In the genomic region with DNA sequence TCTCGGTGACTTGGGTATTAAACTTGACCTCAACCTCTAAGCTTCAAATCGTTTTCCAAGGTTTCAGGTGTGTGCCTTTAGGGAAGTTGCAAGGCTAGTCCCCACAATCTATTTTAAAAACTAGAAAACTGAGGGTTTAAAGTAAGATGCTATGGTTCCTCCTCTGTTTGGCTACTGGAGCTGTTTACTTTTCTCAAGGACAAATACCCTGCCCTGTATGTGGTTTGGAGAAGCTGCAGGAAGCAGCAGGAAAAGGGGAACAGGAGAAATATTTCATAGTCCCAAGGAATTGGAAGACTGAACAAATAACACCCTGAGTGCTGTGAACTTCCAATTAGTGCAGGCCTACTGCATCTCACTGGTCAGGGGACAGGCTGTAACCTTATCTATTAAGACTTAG, we compare ENCODE assay signal across 1 cellular context.
TF ChIP-seq lines count a peak whose summit lies in the region.

No MANE protein-coding gene starts in this region.

TF ChIP-seq in HepG2, 621 proteins besides CTCF, POLR2A, EP300 and RAD21 (continues in another document):
- TF ChIP-seq NCOA2 (CRISPR knock-in tag; IDR thresholded peaks at IDR 0.05) (peak; percentile 49), FOXP1 (IDR thresholded peaks at IDR 0.05) (no peak), FOXP1 (CRISPR knock-in tag; IDR thresholded peaks at IDR 0.05) (0 out of 2 replicates have a peak, but pooled peaks have one; percentile 27), ISL2 (CRISPR knock-in tag; IDR thresholded peaks at IDR 0.05) (peak; percentile 36; the same call in 1 of the 2 replicates), PHF21A (CRISPR knock-in tag; IDR thresholded peaks at IDR 0.05) (peak; percentile 22; the same call in 1 of the 2 replicates), ZNF121 (CRISPR knock-in tag; IDR thresholded peaks at IDR 0.05) (no peak), FOXA3 (CRISPR knock-in tag; IDR thresholded peaks at IDR 0.05) (peak; percentile 68), FOXA1 (IDR thresholded peaks at IDR 0.05) (no peak), FOXA1 (CRISPR knock-in tag; IDR thresholded peaks at IDR 0.05) (peak; percentile 51), ZNF138 (CRISPR knock-in tag; IDR thresholded peaks at IDR 0.05; ENCODE audit: low read depth) (no peak), NR2F1 (CRISPR knock-in tag; IDR thresholded peaks at IDR 0.05) (0 out of 4 replicates have a peak, but pooled peaks of 1 of the 2 experiments have one; percentile 18), MED1 (CRISPR knock-in tag; IDR thresholded peaks at IDR 0.05) (peak; percentile 49; the same call in 1 of the 2 replicates), HMG20A (CRISPR knock-in tag; IDR thresholded peaks at IDR 0.05; ENCODE audit: borderline replicate concordance) (peak; percentile 57; the same call in 1 of the 2 replicates), ZMYM4 (CRISPR knock-in tag; IDR thresholded peaks at IDR 0.05) (0 out of 2 replicates have a peak, but pooled peaks have one; percentile 41), SOX5 (CRISPR knock-in tag; IDR thresholded peaks at IDR 0.05; ENCODE audit: borderline replicate concordance) (0 out of 2 replicates have a peak, but pooled peaks have one; percentile 26), GABPB1 (CRISPR knock-in tag; IDR thresholded peaks at IDR 0.05) (no peak), TARDBP (CRISPR knock-in tag; IDR thresholded peaks at IDR 0.05) (peak; percentile 34; the same call in 1 of the 2 replicates), SOX13 (IDR thresholded peaks at IDR 0.05) (no peak), SOX13 (CRISPR knock-in tag; conservative IDR thresholded peaks at IDR 0.05 in 1 of 2, IDR thresholded peaks at IDR 0.05 in 1 of 2) (peak in 1 of 2 experiments; percentile 43; a peak in 2 of 4 replicates), SOX6 (IDR thresholded peaks at IDR 0.05) (no peak), SOX6 (CRISPR knock-in tag; IDR thresholded peaks at IDR 0.05) (0 out of 2 replicates have a peak, but pooled peaks have one; percentile 20), GATAD2A (CRISPR knock-in tag; IDR thresholded peaks at IDR 0.05) (peak; percentile 78), ZNF12 (CRISPR knock-in tag; IDR thresholded peaks at IDR 0.05) (0 out of 2 replicates have a peak, but pooled peaks have one; percentile 24)
- TF ChIP-seq, protein P1, sequence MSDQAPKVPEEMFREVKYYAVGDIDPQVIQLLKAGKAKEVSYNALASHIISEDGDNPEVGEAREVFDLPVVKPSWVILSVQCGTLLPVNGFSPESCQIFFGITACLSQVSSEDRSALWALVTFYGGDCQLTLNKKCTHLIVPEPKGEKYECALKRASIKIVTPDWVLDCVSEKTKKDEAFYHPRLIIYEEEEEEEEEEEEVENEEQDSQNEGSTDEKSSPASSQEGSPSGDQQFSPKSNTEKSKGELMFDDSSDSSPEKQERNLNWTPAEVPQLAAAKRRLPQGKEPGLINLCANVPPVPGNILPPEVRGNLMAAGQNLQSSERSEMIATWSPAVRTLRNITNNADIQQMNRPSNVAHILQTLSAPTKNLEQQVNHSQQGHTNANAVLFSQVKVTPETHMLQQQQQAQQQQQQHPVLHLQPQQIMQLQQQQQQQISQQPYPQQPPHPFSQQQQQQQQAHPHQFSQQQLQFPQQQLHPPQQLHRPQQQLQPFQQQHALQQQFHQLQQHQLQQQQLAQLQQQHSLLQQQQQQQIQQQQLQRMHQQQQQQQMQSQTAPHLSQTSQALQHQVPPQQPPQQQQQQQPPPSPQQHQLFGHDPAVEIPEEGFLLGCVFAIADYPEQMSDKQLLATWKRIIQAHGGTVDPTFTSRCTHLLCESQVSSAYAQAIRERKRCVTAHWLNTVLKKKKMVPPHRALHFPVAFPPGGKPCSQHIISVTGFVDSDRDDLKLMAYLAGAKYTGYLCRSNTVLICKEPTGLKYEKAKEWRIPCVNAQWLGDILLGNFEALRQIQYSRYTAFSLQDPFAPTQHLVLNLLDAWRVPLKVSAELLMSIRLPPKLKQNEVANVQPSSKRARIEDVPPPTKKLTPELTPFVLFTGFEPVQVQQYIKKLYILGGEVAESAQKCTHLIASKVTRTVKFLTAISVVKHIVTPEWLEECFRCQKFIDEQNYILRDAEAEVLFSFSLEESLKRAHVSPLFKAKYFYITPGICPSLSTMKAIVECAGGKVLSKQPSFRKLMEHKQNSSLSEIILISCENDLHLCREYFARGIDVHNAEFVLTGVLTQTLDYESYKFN (CRISPR knock-in tag; conservative IDR thresholded peaks at IDR 0.05), result peak; percentile 37; the same call in 1 of the 2 replicates
- TF ChIP-seq, protein P2, sequence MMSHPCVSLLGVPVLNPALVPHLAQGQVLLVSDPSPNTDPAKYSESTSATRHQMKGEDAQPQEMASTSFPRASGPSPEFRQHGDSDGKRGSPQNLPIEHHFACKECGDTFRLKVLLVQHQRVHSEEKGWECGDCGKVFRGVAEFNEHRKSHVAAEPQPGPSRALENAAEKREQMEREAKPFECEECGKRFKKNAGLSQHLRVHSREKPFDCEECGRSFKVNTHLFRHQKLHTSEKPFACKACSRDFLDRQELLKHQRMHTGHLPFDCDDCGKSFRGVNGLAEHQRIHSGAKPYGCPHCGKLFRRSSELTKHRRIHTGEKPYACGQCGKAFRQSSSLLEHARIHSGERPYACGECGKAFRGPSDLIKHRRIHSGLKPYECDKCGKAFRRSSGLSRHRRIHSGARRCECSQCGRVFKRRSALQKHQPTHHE (CRISPR knock-in tag; IDR thresholded peaks at IDR 0.05; ENCODE audit: borderline replicate concordance), result no peak
- TF ChIP-seq, protein P3, sequence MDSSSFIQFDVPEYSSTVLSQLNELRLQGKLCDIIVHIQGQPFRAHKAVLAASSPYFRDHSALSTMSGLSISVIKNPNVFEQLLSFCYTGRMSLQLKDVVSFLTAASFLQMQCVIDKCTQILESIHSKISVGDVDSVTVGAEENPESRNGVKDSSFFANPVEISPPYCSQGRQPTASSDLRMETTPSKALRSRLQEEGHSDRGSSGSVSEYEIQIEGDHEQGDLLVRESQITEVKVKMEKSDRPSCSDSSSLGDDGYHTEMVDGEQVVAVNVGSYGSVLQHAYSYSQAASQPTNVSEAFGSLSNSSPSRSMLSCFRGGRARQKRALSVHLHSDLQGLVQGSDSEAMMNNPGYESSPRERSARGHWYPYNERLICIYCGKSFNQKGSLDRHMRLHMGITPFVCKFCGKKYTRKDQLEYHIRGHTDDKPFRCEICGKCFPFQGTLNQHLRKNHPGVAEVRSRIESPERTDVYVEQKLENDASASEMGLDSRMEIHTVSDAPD (CRISPR knock-in tag; IDR thresholded peaks at IDR 0.05), result no peak
- TF ChIP-seq, protein P4, sequence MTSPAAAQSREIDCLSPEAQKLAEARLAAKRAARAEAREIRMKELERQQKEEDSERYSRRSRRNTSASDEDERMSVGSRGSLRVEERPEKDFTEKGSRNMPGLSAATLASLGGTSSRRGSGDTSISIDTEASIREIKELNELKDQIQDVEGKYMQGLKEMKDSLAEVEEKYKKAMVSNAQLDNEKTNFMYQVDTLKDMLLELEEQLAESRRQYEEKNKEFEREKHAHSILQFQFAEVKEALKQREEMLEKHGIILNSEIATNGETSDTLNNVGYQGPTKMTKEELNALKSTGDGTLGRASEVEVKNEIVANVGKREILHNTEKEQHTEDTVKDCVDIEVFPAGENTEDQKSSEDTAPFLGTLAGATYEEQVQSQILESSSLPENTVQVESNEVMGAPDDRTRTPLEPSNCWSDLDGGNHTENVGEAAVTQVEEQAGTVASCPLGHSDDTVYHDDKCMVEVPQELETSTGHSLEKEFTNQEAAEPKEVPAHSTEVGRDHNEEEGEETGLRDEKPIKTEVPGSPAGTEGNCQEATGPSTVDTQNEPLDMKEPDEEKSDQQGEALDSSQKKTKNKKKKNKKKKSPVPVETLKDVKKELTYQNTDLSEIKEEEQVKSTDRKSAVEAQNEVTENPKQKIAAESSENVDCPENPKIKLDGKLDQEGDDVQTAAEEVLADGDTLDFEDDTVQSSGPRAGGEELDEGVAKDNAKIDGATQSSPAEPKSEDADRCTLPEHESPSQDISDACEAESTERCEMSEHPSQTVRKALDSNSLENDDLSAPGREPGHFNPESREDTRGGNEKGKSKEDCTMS (CRISPR knock-in tag; conservative IDR thresholded peaks at IDR 0.05), result no peak
- TF ChIP-seq, protein P5, sequence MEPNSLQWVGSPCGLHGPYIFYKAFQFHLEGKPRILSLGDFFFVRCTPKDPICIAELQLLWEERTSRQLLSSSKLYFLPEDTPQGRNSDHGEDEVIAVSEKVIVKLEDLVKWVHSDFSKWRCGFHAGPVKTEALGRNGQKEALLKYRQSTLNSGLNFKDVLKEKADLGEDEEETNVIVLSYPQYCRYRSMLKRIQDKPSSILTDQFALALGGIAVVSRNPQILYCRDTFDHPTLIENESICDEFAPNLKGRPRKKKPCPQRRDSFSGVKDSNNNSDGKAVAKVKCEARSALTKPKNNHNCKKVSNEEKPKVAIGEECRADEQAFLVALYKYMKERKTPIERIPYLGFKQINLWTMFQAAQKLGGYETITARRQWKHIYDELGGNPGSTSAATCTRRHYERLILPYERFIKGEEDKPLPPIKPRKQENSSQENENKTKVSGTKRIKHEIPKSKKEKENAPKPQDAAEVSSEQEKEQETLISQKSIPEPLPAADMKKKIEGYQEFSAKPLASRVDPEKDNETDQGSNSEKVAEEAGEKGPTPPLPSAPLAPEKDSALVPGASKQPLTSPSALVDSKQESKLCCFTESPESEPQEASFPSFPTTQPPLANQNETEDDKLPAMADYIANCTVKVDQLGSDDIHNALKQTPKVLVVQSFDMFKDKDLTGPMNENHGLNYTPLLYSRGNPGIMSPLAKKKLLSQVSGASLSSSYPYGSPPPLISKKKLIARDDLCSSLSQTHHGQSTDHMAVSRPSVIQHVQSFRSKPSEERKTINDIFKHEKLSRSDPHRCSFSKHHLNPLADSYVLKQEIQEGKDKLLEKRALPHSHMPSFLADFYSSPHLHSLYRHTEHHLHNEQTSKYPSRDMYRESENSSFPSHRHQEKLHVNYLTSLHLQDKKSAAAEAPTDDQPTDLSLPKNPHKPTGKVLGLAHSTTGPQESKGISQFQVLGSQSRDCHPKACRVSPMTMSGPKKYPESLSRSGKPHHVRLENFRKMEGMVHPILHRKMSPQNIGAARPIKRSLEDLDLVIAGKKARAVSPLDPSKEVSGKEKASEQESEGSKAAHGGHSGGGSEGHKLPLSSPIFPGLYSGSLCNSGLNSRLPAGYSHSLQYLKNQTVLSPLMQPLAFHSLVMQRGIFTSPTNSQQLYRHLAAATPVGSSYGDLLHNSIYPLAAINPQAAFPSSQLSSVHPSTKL (CRISPR knock-in tag; IDR thresholded peaks at IDR 0.05), result peak; percentile 66; the same call in 1 of the 2 replicates
- TF ChIP-seq, protein P6, sequence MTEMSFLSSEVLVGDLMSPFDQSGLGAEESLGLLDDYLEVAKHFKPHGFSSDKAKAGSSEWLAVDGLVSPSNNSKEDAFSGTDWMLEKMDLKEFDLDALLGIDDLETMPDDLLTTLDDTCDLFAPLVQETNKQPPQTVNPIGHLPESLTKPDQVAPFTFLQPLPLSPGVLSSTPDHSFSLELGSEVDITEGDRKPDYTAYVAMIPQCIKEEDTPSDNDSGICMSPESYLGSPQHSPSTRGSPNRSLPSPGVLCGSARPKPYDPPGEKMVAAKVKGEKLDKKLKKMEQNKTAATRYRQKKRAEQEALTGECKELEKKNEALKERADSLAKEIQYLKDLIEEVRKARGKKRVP (CRISPR knock-in tag; IDR thresholded peaks at IDR 0.05), result peak in 1 of 2 experiments; percentile 28; a peak in 1 of 4 replicates
- TF ChIP-seq, protein P7, sequence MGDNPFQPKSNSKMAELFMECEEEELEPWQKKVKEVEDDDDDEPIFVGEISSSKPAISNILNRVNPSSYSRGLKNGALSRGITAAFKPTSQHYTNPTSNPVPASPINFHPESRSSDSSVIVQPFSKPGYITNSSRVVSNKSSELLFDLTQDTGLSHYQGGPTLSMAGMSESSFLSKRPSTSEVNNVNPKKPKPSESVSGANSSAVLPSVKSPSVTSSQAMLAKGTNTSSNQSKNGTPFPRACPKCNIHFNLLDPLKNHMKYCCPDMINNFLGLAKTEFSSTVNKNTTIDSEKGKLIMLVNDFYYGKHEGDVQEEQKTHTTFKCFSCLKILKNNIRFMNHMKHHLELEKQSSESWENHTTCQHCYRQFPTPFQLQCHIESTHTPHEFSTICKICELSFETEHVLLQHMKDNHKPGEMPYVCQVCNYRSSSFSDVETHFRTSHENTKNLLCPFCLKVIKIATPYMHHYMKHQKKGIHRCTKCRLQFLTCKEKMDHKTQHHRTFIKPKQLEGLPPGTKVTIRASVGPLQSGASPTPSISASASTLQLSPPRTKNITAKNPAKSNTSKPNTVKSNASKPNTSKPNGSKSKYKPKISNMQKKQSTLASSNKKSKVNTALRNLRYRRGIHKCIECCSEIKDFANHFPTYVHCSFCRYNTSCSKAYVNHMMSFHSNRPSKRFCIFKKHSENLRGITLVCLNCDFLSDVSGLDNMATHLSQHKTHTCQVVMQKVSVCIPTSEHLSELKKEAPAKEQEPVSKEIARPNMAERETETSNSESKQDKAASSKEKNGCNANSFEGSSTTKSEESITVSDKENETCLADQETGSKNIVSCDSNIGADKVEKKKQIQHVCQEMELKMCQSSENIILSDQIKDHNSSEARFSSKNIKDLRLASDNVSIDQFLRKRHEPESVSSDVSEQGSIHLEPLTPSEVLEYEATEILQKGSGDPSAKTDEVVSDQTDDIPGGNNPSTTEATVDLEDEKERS (CRISPR knock-in tag; IDR thresholded peaks at IDR 0.05), result 0 out of 2 replicates have a peak, but pooled peaks have one; percentile 37
- TF ChIP-seq, protein P8, sequence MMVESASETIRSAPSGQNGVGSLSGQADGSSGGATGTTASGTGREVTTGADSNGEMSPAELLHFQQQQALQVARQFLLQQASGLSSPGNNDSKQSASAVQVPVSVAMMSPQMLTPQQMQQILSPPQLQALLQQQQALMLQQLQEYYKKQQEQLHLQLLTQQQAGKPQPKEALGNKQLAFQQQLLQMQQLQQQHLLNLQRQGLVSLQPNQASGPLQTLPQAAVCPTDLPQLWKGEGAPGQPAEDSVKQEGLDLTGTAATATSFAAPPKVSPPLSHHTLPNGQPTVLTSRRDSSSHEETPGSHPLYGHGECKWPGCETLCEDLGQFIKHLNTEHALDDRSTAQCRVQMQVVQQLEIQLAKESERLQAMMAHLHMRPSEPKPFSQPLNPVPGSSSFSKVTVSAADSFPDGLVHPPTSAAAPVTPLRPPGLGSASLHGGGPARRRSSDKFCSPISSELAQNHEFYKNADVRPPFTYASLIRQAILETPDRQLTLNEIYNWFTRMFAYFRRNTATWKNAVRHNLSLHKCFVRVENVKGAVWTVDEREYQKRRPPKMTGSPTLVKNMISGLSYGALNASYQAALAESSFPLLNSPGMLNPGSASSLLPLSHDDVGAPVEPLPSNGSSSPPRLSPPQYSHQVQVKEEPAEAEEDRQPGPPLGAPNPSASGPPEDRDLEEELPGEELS (CRISPR knock-in tag; IDR thresholded peaks at IDR 0.05), result peak; percentile 24; the same call in 1 of the 2 replicates
